Comparison of ENCODE assay signal across 2 cellular contexts in the genomic region with DNA sequence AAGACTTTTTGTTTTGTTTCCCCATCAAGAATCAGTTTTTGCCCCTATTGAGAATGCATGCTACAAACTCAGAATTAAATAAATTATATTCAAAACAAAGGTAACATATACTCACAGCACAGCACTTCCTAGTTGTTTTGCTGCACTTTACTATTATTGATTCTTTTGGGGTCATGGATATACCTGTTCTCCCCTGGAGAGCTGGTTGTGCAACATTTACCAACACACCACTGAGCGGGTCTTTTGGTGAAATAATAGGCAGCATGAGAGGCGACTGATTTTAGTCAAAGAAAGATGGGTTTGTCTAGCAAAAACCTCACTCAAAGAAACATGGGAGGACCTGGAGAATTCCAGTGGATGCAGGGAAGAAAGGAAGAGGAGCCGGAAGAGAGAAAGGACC.
A peak's percentile ranks its signal among the peaks of the same experiment; 100 is the strongest.
TF ChIP-seq lines count a peak whose summit lies in the region.

No MANE protein-coding gene starts in this region.

TF ChIP-seq in IMR-90, 13 proteins besides CTCF, POLR2A, EP300 and RAD21:
- TF ChIP-seq CEBPB (IDR thresholded peaks at IDR 0.05; ENCODE audit: low read depth, low read length): peak; percentile 16; the same call in 1 of the 2 replicates
- no peak for TF ChIP-seq RFX5 (IDR thresholded peaks at IDR 0.05; ENCODE audit: low read depth, low read length)

TF ChIP-seq in HepG2, 621 proteins besides CTCF, POLR2A, EP300 and RAD21:
- TF ChIP-seq, protein P1, sequence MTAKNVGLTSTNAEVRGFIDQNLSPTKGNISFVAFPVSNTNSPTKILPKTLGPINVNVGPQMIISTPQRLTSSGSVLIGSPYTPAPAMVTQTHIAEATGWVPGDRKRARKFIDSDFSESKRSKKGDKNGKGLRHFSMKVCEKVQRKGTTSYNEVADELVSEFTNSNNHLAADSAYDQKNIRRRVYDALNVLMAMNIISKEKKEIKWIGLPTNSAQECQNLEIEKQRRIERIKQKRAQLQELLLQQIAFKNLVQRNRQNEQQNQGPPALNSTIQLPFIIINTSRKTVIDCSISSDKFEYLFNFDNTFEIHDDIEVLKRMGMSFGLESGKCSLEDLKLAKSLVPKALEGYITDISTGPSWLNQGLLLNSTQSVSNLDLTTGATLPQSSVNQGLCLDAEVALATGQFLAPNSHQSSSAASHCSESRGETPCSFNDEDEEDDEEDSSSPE (CRISPR knock-in tag; IDR thresholded peaks at IDR 0.05): no peak
- TF ChIP-seq AHDC1 (CRISPR knock-in tag; IDR thresholded peaks at IDR 0.05; ENCODE audit: borderline replicate concordance): peak; percentile 28; the same call in 1 of the 2 replicates
- no peak for TF ChIP-seq SCMH1 (CRISPR knock-in tag; IDR thresholded peaks at IDR 0.05; ENCODE audit: borderline replicate concordance)
- no peak for TF ChIP-seq MIXL1 (CRISPR knock-in tag; IDR thresholded peaks at IDR 0.05)
- peak; percentile 84 for TF ChIP-seq ZBTB34 (CRISPR knock-in tag; IDR thresholded peaks at IDR 0.05)
- TF ChIP-seq AHR (CRISPR knock-in tag; IDR thresholded peaks at IDR 0.05): no peak
- TF ChIP-seq CEBPB (IDR thresholded peaks at IDR 0.05; ENCODE audit: borderline replicate concordance, low read depth, low read length): peak; percentile 77; the same call in 1 of the 2 replicates
- no peak for TF ChIP-seq MZF1 (CRISPR knock-in tag; IDR thresholded peaks at IDR 0.05; ENCODE audit: borderline replicate concordance)
- TF ChIP-seq MTA1 (CRISPR knock-in tag; IDR thresholded peaks at IDR 0.05; ENCODE audit: borderline replicate concordance): no peak
- no peak for TF ChIP-seq ZIK1 (CRISPR knock-in tag; IDR thresholded peaks at IDR 0.05; ENCODE audit: borderline replicate concordance, low read depth)
- no peak for TF ChIP-seq CBX2 (IDR thresholded peaks at IDR 0.05; ENCODE audit: low read depth, low read length)
- TF ChIP-seq CBX2 (CRISPR knock-in tag; IDR thresholded peaks at IDR 0.05; ENCODE audit: low read depth): no peak
- no peak for TF ChIP-seq HBP1 (CRISPR knock-in tag; IDR thresholded peaks at IDR 0.05; ENCODE audit: low read depth)
- TF ChIP-seq ZEB1 (IDR thresholded peaks at IDR 0.05; ENCODE audit: insufficient replicate concordance, low read depth): peak; percentile 69
- TF ChIP-seq, protein P2, sequence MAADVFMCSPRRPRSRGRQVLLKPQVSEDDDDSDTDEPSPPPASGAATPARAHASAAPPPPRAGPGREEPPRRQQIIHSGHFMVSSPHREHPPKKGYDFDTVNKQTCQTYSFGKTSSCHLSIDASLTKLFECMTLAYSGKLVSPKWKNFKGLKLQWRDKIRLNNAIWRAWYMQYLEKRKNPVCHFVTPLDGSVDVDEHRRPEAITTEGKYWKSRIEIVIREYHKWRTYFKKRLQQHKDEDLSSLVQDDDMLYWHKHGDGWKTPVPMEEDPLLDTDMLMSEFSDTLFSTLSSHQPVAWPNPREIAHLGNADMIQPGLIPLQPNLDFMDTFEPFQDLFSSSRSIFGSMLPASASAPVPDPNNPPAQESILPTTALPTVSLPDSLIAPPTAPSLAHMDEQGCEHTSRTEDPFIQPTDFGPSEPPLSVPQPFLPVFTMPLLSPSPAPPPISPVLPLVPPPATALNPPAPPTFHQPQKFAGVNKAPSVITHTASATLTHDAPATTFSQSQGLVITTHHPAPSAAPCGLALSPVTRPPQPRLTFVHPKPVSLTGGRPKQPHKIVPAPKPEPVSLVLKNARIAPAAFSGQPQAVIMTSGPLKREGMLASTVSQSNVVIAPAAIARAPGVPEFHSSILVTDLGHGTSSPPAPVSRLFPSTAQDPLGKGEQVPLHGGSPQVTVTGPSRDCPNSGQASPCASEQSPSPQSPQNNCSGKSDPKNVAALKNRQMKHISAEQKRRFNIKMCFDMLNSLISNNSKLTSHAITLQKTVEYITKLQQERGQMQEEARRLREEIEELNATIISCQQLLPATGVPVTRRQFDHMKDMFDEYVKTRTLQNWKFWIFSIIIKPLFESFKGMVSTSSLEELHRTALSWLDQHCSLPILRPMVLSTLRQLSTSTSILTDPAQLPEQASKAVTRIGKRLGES (CRISPR knock-in tag; IDR thresholded peaks at IDR 0.05; ENCODE audit: borderline replicate concordance): no peak
- TF ChIP-seq PTBP1 (IDR thresholded peaks at IDR 0.05; ENCODE audit: low read depth, low read length, poor library complexity, severe bottlenecking): no peak
- TF ChIP-seq GATAD2A (CRISPR knock-in tag; IDR thresholded peaks at IDR 0.05): 0 out of 2 replicates have a peak, but pooled peaks have one; percentile 37
- no peak for TF ChIP-seq ZNF609 (CRISPR knock-in tag; IDR thresholded peaks at IDR 0.05; ENCODE audit: borderline replicate concordance)
- peak; percentile 80 for TF ChIP-seq CEBPG (CRISPR knock-in tag; IDR thresholded peaks at IDR 0.05)
- peak; percentile 86 for TF ChIP-seq ZBTB37 (CRISPR knock-in tag; IDR thresholded peaks at IDR 0.05)
